Comparison of ENCODE assay signal across 13 cellular contexts in genomic region chr3:112633757-112634156, GRCh38. TPM values are rescaled to one million over a fixed set of nuclear protein-coding genes. Genes with fewer than 3 reads are reported as not detected.
DNase-seq lines count a peak whose midpoint lies in the region; ATAC-seq and TF ChIP-seq lines count a peak whose summit lies in the region.
"Had no signal": no experiment of that assay in that cellular context is flagged by ENCODE, and none has a peak within 500 bp of the region (broad histone marks: within the 10 kb centered on the region; RNA-seq: fewer than 3 reads in every experiment).

No MANE protein-coding gene starts in this region.

- TF ChIP-seq CTCF in left ventricle myocardium inferior (IDR thresholded peaks at IDR 0.05; ENCODE audit: borderline replicate concordance) (no peak), hepatocyte (IDR thresholded peaks at IDR 0.05; ENCODE audit: poor library complexity) (no peak), vagina (IDR thresholded peaks at IDR 0.05) (no peak)

- ATAC-seq in left ventricle myocardium superior, result no peak

- no peak overlapping the region for H2AFZ ChIP-seq in hepatocyte

- intact Hi-C loops in left ventricle myocardium inferior (cut with micrococcal nuclease), result no loop called here
- intact Hi-C loops in left ventricle myocardium superior (cut with micrococcal nuclease), result no loop called here
- intact Hi-C loops in vagina (cut with DNase I), result loop anchor here (10.0 kb wide), 1 partner anchor 69 kb away; the partner anchor contains the start of genes ATG3 and SLC35A5
- intact Hi-C loops in posterior vena cava (cut with DNase I), result loop anchor here (10.0 kb wide), 2 partner anchors 49 to 351 kb away; no protein-coding TSS in a partner anchor

- H3K27me3 ChIP-seq in left ventricle myocardium inferior (ENCODE audit: low read depth) (no peaks in the 10 kb centered on the region), hepatocyte (no peaks in the 10 kb centered on the region), vagina (no peaks in the 10 kb centered on the region)
- H3K27me3 ChIP-seq: ascending aorta had no signal

- H3K9me3 ChIP-seq in left ventricle myocardium inferior (replicated peaks) (no peaks in the 10 kb centered on the region), hepatocyte (ENCODE audit: low read depth) (no peaks in the 10 kb centered on the region), vagina (no peaks in the 10 kb centered on the region)
- H3K9me3 ChIP-seq: ascending aorta had no signal

- WGBS in hepatocyte (ENCODE audit: low lambda C conversion rate, missing lambda C conversion rate), result 31% methylated on average over 1 of the region's 1 CpG

- H3K27ac ChIP-seq in left ventricle myocardium inferior (replicated peaks), result peak overlapping the region; percentile 82
- peak overlapping the region; percentile 85 for H3K27ac ChIP-seq in hepatocyte
- H3K27ac ChIP-seq in vagina, result peak overlapping the region; percentile 87

- no peaks in the 10 kb centered on the region for H3K9me2 ChIP-seq in hepatocyte (replicated peaks; ENCODE audit: insufficient read depth)

- H3K4me1 ChIP-seq in left ventricle myocardium inferior (no peaks in the 10 kb centered on the region), hepatocyte (ENCODE audit: insufficient read depth) (peaks cover 11% of the 10 kb centered on the region), vagina (peaks cover 66% of the 10 kb centered on the region)

- TF ChIP-seq POLR2A in vagina (IDR thresholded peaks at IDR 0.05), result no peak

- H3K36me3 ChIP-seq in left ventricle myocardium inferior, result no peaks in the 10 kb centered on the region
- H3K36me3 ChIP-seq in hepatocyte (replicated peaks; ENCODE audit: insufficient read depth, low read depth), result no peaks in the 10 kb centered on the region
- H3K36me3 ChIP-seq in vagina, result no peaks in the 10 kb centered on the region
- H3K36me3 ChIP-seq: ascending aorta had no signal

- H3K79me2 ChIP-seq in hepatocyte, result no peaks in the 10 kb centered on the region

- H3K4me3 ChIP-seq in left ventricle myocardium inferior (peak overlapping the region; percentile 63), hepatocyte (no peak overlapping the region), vagina (peak overlapping the region in 1 of 2 donors; percentile 4)
- H3K4me3 ChIP-seq: ascending aorta had no signal

- no peak for DNase-seq in left ventricle myocardium inferior
- DNase-seq in left ventricle myocardium superior, result no peak
- peak; percentile 38 for DNase-seq in SHP77 treated with DMSO at 0.1 percent for 48 hours (lab: John Stamatoyannopoulos, UW)
- DNase-seq in hepatocyte (ENCODE audit: low spot score), result peak; percentile 33
- DNase-seq in vagina (ENCODE audit: extremely low spot score in 2 of 2), result no peak
- no peak for DNase-seq in NCI-H1930 (lab: John Stamatoyannopoulos, UW)
- no peak for DNase-seq in posterior vena cava (ENCODE audit: low spot score)
- no peak for DNase-seq in RKO (ENCODE audit: low spot score)
- DNase-seq: activated T-cell treated with anti-CD3 and anti-CD28 coated beads for 4 hours; CD4-positive, CD25-positive, alpha-beta regulatory T cell; islet precursor cell; T-helper 9 cell had no signal

- no peaks in the 10 kb centered on the region for H4K20me1 ChIP-seq in hepatocyte (ENCODE audit: insufficient read depth, poor library complexity, severe bottlenecking)

- peak overlapping the region; percentile 62 for H3K4me2 ChIP-seq in hepatocyte

RNA-seq across cellular contexts. Expression of gene CCDC80, which starts 7.2 kb away (rescaled TPM):
- total RNA-seq in left ventricle myocardium inferior (171 TPM), left ventricle myocardium superior (80.0 TPM), hepatocyte (26.6 and 27.1 TPM in 2 replicates), vagina (51.6 TPM), posterior vena cava (1,000 to 10,000 TPM in 1 of 2 donors, 100 to 1,000 TPM in 1; 294 to 1,773 TPM)
- 83.5 and 95.4 TPM in 2 replicates for polyA plus RNA-seq in hepatocyte
- total RNA-seq: CD4-positive, CD25-positive, alpha-beta regulatory T cell had no signal

Comparison
In these comparisons a context has a peak if more than half of its experiments do, and no peak if none do; other contexts are left out.
1. DNase-seq: peak in SHP77 treated with DMSO at 0.1 percent for 48 hours (single experiment) and hepatocyte (single experiment); none in left ventricle myocardium inferior (single experiment), left ventricle myocardium superior (single experiment), vagina (0 of 2), NCI-H1930 (0 of 2), posterior vena cava (single experiment) and RKO (single experiment).
2. intact Hi-C loops: an anchor here in vagina (10.0 kb wide) and posterior vena cava (10.0 kb wide); none called in left ventricle myocardium inferior and left ventricle myocardium superior.
3. Peak in every context shown above with its lines, with median percentiles within 50 percentile points of each other: H3K27ac ChIP-seq.